Comparison of ENCODE assay signal across 8 cellular contexts in the genomic region with DNA sequence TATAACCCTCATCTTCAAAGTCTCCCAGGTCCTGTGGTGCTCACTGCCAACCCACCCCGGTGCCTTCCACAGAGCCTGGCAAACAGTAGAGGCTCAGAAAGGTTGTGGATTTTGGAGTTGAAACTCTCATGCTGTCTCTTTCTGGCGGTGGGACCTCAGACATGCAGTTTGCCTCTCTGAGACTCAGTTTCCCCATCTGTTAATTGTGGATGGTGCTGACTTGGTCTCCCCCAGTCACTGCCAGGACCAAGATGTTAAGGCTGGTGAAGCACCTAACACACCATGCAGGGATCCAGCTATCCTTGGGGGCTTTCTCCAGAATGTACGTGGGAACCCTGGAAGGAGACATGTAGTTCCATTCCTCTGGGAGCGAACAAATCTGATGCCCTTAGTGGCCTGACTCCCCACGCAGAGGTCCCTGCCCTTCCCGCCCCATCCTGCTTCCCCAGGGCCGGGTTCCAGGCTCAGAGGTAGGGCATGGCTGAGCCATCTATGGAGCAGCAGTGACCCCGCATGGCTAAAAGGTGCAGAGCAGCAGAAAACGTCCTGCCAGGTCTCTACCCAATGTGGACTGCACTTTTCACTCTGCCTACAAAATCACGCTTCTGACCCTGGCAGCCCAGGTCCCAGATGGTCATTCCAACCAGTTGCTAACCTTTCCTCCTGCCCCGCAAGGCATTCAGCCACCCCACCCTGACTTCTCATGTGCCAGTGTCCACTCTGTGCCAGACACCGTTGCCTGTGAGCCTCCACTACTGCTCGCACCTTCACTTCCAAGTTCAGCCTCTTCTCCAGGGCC. TPM values are rescaled to one million over a fixed set of nuclear protein-coding genes. Genes with fewer than 3 reads are reported as not detected.
DNase-seq lines count a peak whose midpoint lies in the region; TF ChIP-seq lines count a peak whose summit lies in the region.

No MANE protein-coding gene starts in this region.

- CTCF ChIA-PET in GM10248 (lab: Yijun Ruan, JAX): interaction anchor here (0.6 to 5.4 kb wide), 18 partner anchors 10 to 950 kb away, joined by 3 to 45 read pairs (median 4); a partner anchor contains a TSS

- TF ChIP-seq CTCF in GM10248 (IDR thresholded peaks at IDR 0.05; ENCODE audit: control extremely low read depth, extremely low read depth, low read depth, missing control alignments): peak; percentile 91
- TF ChIP-seq CTCF in HFFc6 (IDR thresholded peaks at IDR 0.05): peak; percentile 84
- peak; percentile 97 for TF ChIP-seq CTCF in brain (conservative IDR thresholded peaks at IDR 0.05)

- POLR2A ChIA-PET in GM10248 (lab: Yijun Ruan, JAX): no interaction called here

- no peak overlapping the region for H3K4me3 Mint-ChIP-seq in HFFc6
- no peak overlapping the region for H3K4me3 Mint-ChIP-seq in brain

- DNase-seq in GM10248 (ENCODE audit: extremely low spot score) (peak; percentile 84), HFFc6 (peak; percentile 46), NCI-H2029 treated with DMSO at 0.1 percent for 48 hours (lab: John Stamatoyannopoulos, UW) (peak; percentile 38), UCSD-AML1 (lab: John Stamatoyannopoulos, UW; ENCODE audit: unreplicated experiment) (peak; percentile 73), islet precursor cell (peak; percentile 86), cortex of kidney (lab: John Stamatoyannopoulos, UW) (no peak)
- peak; percentile 49 for DNase-seq in stimulated activated CD4-positive, alpha-beta T cell treated with anti-CD3 and anti-CD28 coated beads, Interleukin-2, amount 100 ng/mL, for 4 hours (ENCODE audit: low read depth)

- H3K4me1 Mint-ChIP-seq in HFFc6 (ENCODE audit: low read depth) (peaks cover 24% of the 10 kb centered on the region), brain (peaks cover 14% of the 10 kb centered on the region)

- H3K27ac Mint-ChIP-seq in HFFc6 (no peak overlapping the region), brain (peak overlapping the region in 1 of 5 experiments; percentile 69)

- H3K9me3 Mint-ChIP-seq in HFFc6 (no peaks in the 10 kb centered on the region), brain (no peaks in the 10 kb centered on the region)

- H3K27me3 Mint-ChIP-seq in HFFc6 (ENCODE audit: insufficient read depth) (peaks cover 6% of the 10 kb centered on the region), brain (no peaks in the 10 kb centered on the region)

- H3K36me3 Mint-ChIP-seq in HFFc6 (ENCODE audit: low read depth) (no peaks in the 10 kb centered on the region), brain (no peaks in the 10 kb centered on the region)

RNA-seq across cellular contexts. Expression of a gene that starts 9.2 kb away (rescaled TPM):
- not detected for total RNA-seq in HFFc6 (2021; fragmentation: NEBNext Ultra II Directional; extraction: Animal tissue kit (Norgen Biotek cat#: 25700))
- 1.4 TPM for polyA plus RNA-seq in brain (ENCODE audit: insufficient read depth, low read depth, low replicate concordance)

RNA-seq across cellular contexts. Expression of a gene that starts 46.0 kb away (rescaled TPM):
- 1 to 10 TPM; 3.3 to 4.2 (median 3.6) TPM for total RNA-seq in HFFc6 (2021; fragmentation: NEBNext Ultra II Directional; extraction: Animal tissue kit (Norgen Biotek cat#: 25700))
- 6.0 TPM for polyA plus RNA-seq in brain (ENCODE audit: insufficient read depth, low read depth, low replicate concordance)
